In genomic region chr17:51144266-51145022, GRCh38 we compare ENCODE assay signal across 21 cellular contexts. TPM values are rescaled to one million over a fixed set of nuclear protein-coding genes. Genes with fewer than 3 reads are reported as not detected.
DNase-seq lines count a peak whose midpoint lies in the region; TF ChIP-seq lines count a peak whose summit lies in the region.
"Had no signal": no experiment of that assay in that cellular context is flagged by ENCODE, and none has a peak within 500 bp of the region (broad histone marks: within the 10 kb centered on the region; RNA-seq: fewer than 3 reads in every experiment).

No MANE protein-coding gene starts in this region.

- WGBS in trophoblast cell (ENCODE audit: extremely low coverage, insufficient coverage, insufficient read length) = no CpG with 5 or more reads among the region's 6 CpGs

- H3K79me2 ChIP-seq in trophoblast cell (ENCODE audit: control insufficient read depth, insufficient read depth, low read length, poor library complexity) = no peaks in the 10 kb centered on the region

- no peak overlapping the region for H4K8ac ChIP-seq in trophoblast cell (ENCODE audit: low read depth, low read length)

- no peak overlapping the region for H4K91ac ChIP-seq in trophoblast cell (ENCODE audit: low read depth, low read length)

- no peaks in the 10 kb centered on the region for H3K27me3 Mint-ChIP-seq in mesothelial cell of epicardium (ENCODE audit: low read depth)
- H3K27me3 Mint-ChIP-seq: activated naive CD8-positive, alpha-beta T cell; CD4-positive, alpha-beta T cell had no signal

- H3K4me3 ChIP-seq in HEK293 (ENCODE audit: low read depth, low read length) = no peak overlapping the region
- no peak overlapping the region for H3K4me3 ChIP-seq in trophoblast cell (ENCODE audit: low read depth, low read length)
- H3K4me3 ChIP-seq: esophagus muscularis mucosa, gastroesophageal sphincter, skin epidermis, tibial artery had no signal

- TF ChIP-seq CTCF in HEK293 (tag by site-specific recombination; IDR thresholded peaks at IDR 0.05) = no peak
- TF ChIP-seq CTCF in mesothelial cell of epicardium (IDR thresholded peaks at IDR 0.05; ENCODE audit: unreplicated experiment) = no peak

- no peaks in the 10 kb centered on the region for H3K36me3 ChIP-seq in HEK293 (ENCODE audit: control insufficient read depth in 2 of 2, insufficient read depth in 1 of 2, low read length in 2 of 2)
- H3K36me3 ChIP-seq in trophoblast cell (ENCODE audit: control insufficient read depth in 1 of 2, insufficient read depth in 2 of 2, low read length in 2 of 2) = no peaks in the 10 kb centered on the region
- H3K36me3 ChIP-seq: esophagus muscularis mucosa, gastroesophageal sphincter, tibial artery had no signal

- H3K4me1 ChIP-seq in HEK293 (ENCODE audit: control insufficient read depth, insufficient read depth, low read length) (peaks cover 2% of the 10 kb centered on the region; the same call in 1 of the 2 replicates), trophoblast cell (ENCODE audit: control insufficient read depth in 1 of 2, insufficient read depth in 2 of 2, low read length in 2 of 2) (no peaks in the 10 kb centered on the region)
- H3K4me1 ChIP-seq: esophagus muscularis mucosa, gastroesophageal sphincter, tibial artery had no signal

- H3K27me3 ChIP-seq in trophoblast cell (ENCODE audit: insufficient read depth, low read length) = no peaks in the 10 kb centered on the region
- H3K27me3 ChIP-seq: esophagus muscularis mucosa, gastroesophageal sphincter, tibial artery had no signal

- DNase-seq in DMS 273 (lab: John Stamatoyannopoulos, UW; ENCODE audit: unreplicated experiment) (peak; percentile 63), SK-MEL-5 (ENCODE audit: low read depth, low spot score) (peak; percentile 99), mesothelial cell of epicardium (ENCODE audit: low spot score in 2 of 2, unreplicated experiment in 2 of 2) (no peak), NCI-H128 (lab: John Stamatoyannopoulos, UW; ENCODE audit: unreplicated experiment) (no peak), trophoblast cell (no peak)
- DNase-seq in NK-92 treated with Interleukin-12 subunit alpha and Interleukin-12 subunit beta, amount 100 ng/mL, for 24 hours (lab: John Stamatoyannopoulos, UW) = no peak
- DNase-seq: activated CD4-positive, alpha-beta T cell treated with anti-CD3 and anti-CD28 coated beads for 4 hours; CD4-positive, alpha-beta T cell; DMS79 treated with DMSO at 0.1 percent for 48 hours; effector CD8-positive, alpha-beta T cell; NCI-H1694; NCI-H524; posterior cingulate gyrus; stimulated activated naive CD4-positive, alpha-beta T cell treated with Interleukin-2 at 50 U/mL for 16 hours; tibial artery had no signal

- CTCF ChIA-PET in HEK293 (lab: Yijun Ruan, JAX) = interaction anchor here (1.6 kb wide), 1 partner anchor 9 kb away, joined by 5 read pairs; the partner anchor contains the start of gene NME1

- peaks cover 8% of the 10 kb centered on the region for H3K4me1 Mint-ChIP-seq in mesothelial cell of epicardium

- no peak overlapping the region for H3K23ac ChIP-seq in trophoblast cell (ENCODE audit: low read length)

- no peak overlapping the region for H2AK5ac ChIP-seq in trophoblast cell (ENCODE audit: low read length)

- no peak overlapping the region for H2BK5ac ChIP-seq in trophoblast cell (ENCODE audit: low read depth, low read length, poor library complexity)

- no peak overlapping the region for H2AFZ ChIP-seq in trophoblast cell (ENCODE audit: insufficient read depth, low read length, poor library complexity)

- no peak overlapping the region for H4K12ac ChIP-seq in trophoblast cell (ENCODE audit: low read depth, low read length)

- in situ Hi-C loops in SK-MEL-5 (cut with HindIII; ENCODE audit: low pct_unique_long_range_greater_than_20kb, low sequenced_read_pairs) = no loop called here

- H3K9me3 ChIP-seq in HEK293 (ENCODE audit: control insufficient read depth, insufficient read depth, low read depth, low read length) = no peaks in the 10 kb centered on the region
- no peaks in the 10 kb centered on the region for H3K9me3 ChIP-seq in trophoblast cell (ENCODE audit: insufficient read depth, low read depth, low read length)
- H3K9me3 ChIP-seq: esophagus muscularis mucosa, gastroesophageal sphincter, tibial artery had no signal

- H2BK120ac ChIP-seq in trophoblast cell (ENCODE audit: insufficient read depth, low read length, poor library complexity) = no peak overlapping the region

- H3K18ac ChIP-seq in trophoblast cell (ENCODE audit: low read length) = no peak overlapping the region

- no peak overlapping the region for H3K4ac ChIP-seq in trophoblast cell (ENCODE audit: low read depth, low read length)

- POLR2A ChIA-PET in HEK293 (lab: Yijun Ruan, JAX) = interaction anchor here (1.5 kb wide), 1 partner anchor 24 kb away, joined by 3 read pairs; the partner anchor contains the start of gene SPAG9

- no peak overlapping the region for H2BK12ac ChIP-seq in trophoblast cell (ENCODE audit: low read length)

- H3K27ac ChIP-seq in HEK293 (ENCODE audit: extremely low read depth, low read depth, low read length) = peak overlapping the region; percentile 44; the same call in 1 of the 2 replicates
- no peak overlapping the region for H3K27ac ChIP-seq in trophoblast cell (ENCODE audit: low read depth, low read length)
- H3K27ac ChIP-seq: esophagus muscularis mucosa, gastroesophageal sphincter, tibial artery had no signal

- H3K9me3 Mint-ChIP-seq in mesothelial cell of epicardium = no peaks in the 10 kb centered on the region
- H3K9me3 Mint-ChIP-seq: activated T-helper 1 cell treated with anti-CD3 and anti-CD28 coated beads, Interleukin-12 subunit alpha, Interleukin-12 subunit beta, Interleukin-2, Interleukin-4 antibody, amounts not matched to agents 30 ng/mL and 10 ng/mL and 1 ng/mL, durations not matched to agents 14 hours and 24 hours and 36 hours; CD4-positive, alpha-beta T cell had no signal

- no peak overlapping the region for H3K4me3 Mint-ChIP-seq in mesothelial cell of epicardium
- H3K4me3 Mint-ChIP-seq: activated naive CD8-positive, alpha-beta T cell; activated T-helper 1 cell treated with anti-CD3 and anti-CD28 coated beads, Interleukin-12 subunit alpha, Interleukin-12 subunit beta, Interleukin-2, Interleukin-4 antibody, amounts not matched to agents 30 ng/mL and 10 ng/mL and 1 ng/mL, durations not matched to agents 14 hours and 24 hours and 36 hours; CD4-positive, alpha-beta T cell had no signal

- H3K36me3 Mint-ChIP-seq in mesothelial cell of epicardium = no peaks in the 10 kb centered on the region
- H3K36me3 Mint-ChIP-seq: activated naive CD8-positive, alpha-beta T cell had no signal

- peak overlapping the region; percentile 39 for H3K27ac Mint-ChIP-seq in mesothelial cell of epicardium
- H3K27ac Mint-ChIP-seq: activated naive CD8-positive, alpha-beta T cell; activated T-helper 1 cell treated with anti-CD3 and anti-CD28 coated beads, Interleukin-12 subunit alpha, Interleukin-12 subunit beta, Interleukin-2, Interleukin-4 antibody, amounts not matched to agents 30 ng/mL and 10 ng/mL and 1 ng/mL, durations not matched to agents 14 hours and 24 hours and 36 hours; CD4-positive, alpha-beta T cell had no signal

- no peaks in the 10 kb centered on the region for H3K79me1 ChIP-seq in trophoblast cell (ENCODE audit: low read length)

- no peak overlapping the region for H3K9ac ChIP-seq in trophoblast cell (ENCODE audit: low read length)

- no peak overlapping the region for H3K14ac ChIP-seq in trophoblast cell (ENCODE audit: low read length)

- no peak overlapping the region for H3K4me2 ChIP-seq in trophoblast cell (ENCODE audit: low read length)

TF ChIP-seq in HEK293, 187 proteins besides CTCF, POLR2A, EP300 and RAD21 (continues in another document):
- 0 out of 2 replicates have a peak, but pooled peaks have one; percentile 9 for TF ChIP-seq FEZF1 (tag by site-specific recombination; IDR thresholded peaks at IDR 0.05)
- TF ChIP-seq ZNF26 (tag by site-specific recombination; IDR thresholded peaks at IDR 0.05) = no peak
- 0 out of 2 replicates have a peak, but pooled peaks have one; percentile 23 for TF ChIP-seq ZNF366 (tag by site-specific recombination; conservative IDR thresholded peaks at IDR 0.05)
- TF ChIP-seq ZNF629 (tag by site-specific recombination; IDR thresholded peaks at IDR 0.05) = 0 out of 2 replicates have a peak, but pooled peaks have one; percentile 22
- peak; percentile 81 for TF ChIP-seq ZBTB17 (tag by site-specific recombination; IDR thresholded peaks at IDR 0.05)
- 0 out of 2 replicates have a peak, but pooled peaks have one; percentile 5 for TF ChIP-seq GLIS1 (tag by site-specific recombination; IDR thresholded peaks at IDR 0.05)
- TF ChIP-seq TRIM28 (IDR thresholded peaks at IDR 0.05; ENCODE audit: borderline replicate concordance, low read length) = peak; percentile 48; the same call in 1 of the 2 replicates
- TF ChIP-seq ZNF600 (tag by site-specific recombination; IDR thresholded peaks at IDR 0.05) = peak; percentile 86
- TF ChIP-seq ZNF561 (tag by site-specific recombination; IDR thresholded peaks at IDR 0.05; ENCODE audit: borderline replicate concordance) = no peak

RNA-seq across cellular contexts. Expression of gene NME1, which starts 8.9 kb away (rescaled TPM):
- 415 and 458 TPM in 2 replicates for total RNA-seq in SK-MEL-5 (2014; rRNA removed; shearing (Covaris generic))
- 285 and 336 TPM in 2 replicates for polyA plus RNA-seq in SK-MEL-5 (2015; cell fraction: cytosol; rRNA removed)
- 40.9 and 69.8 TPM in 2 replicates for polyA plus RNA-seq in SK-MEL-5 (2015; cell fraction: nucleus; rRNA removed)
- total RNA-seq in mesothelial cell of epicardium = 114 to 125 TPM (median 124 TPM) in 3 replicates
- 98.3 and 105 TPM in 2 replicates for polyA plus RNA-seq in trophoblast cell (2013)

RNA-seq across cellular contexts. Expression of gene NME2, which starts 21.8 kb away (rescaled TPM):
- 602 and 660 TPM in 2 replicates for total RNA-seq in SK-MEL-5 (2014; rRNA removed; shearing (Covaris generic))
- 762 and 894 TPM in 2 replicates for polyA plus RNA-seq in SK-MEL-5 (2015; cell fraction: cytosol; rRNA removed)
- 85.2 and 151 TPM in 2 replicates for polyA plus RNA-seq in SK-MEL-5 (2015; cell fraction: nucleus; rRNA removed)
- 381 to 412 TPM (median 390 TPM) in 3 replicates for total RNA-seq in mesothelial cell of epicardium
- polyA plus RNA-seq in trophoblast cell (2013) = 956 and 974 TPM in 2 replicates

RNA-seq across cellular contexts. Expression of gene SPAG9, which starts 23.8 kb away (rescaled TPM):
- 103 and 109 TPM in 2 replicates for total RNA-seq in SK-MEL-5 (2014; rRNA removed; shearing (Covaris generic))
- 44.3 and 65.5 TPM in 2 replicates for polyA plus RNA-seq in SK-MEL-5 (2015; cell fraction: cytosol; rRNA removed)
- 326 and 437 TPM in 2 replicates for polyA plus RNA-seq in SK-MEL-5 (2015; cell fraction: nucleus; rRNA removed)
- 67.0 to 74.3 TPM (median 72.9 TPM) in 3 replicates for total RNA-seq in mesothelial cell of epicardium
- polyA plus RNA-seq in trophoblast cell (2013) = 77.3 and 82.1 TPM in 2 replicates

Comparison
In these comparisons a context has a peak if more than half of its experiments do, and no peak if none do; other contexts are left out.
1. DNase-seq: peak in DMS 273 (single experiment) and SK-MEL-5 (single experiment); none in mesothelial cell of epicardium (0 of 2), NK-92 treated with Interleukin-12 subunit alpha and Interleukin-12 subunit beta, amount 100 ng/mL, for 24 hours (single experiment), NCI-H128 (single experiment) and trophoblast cell (0 of 2).